In genomic region chr15:96276438-96277210, GRCh38 we compare ENCODE assay signal across 1 cellular context.
TF ChIP-seq lines count a peak whose summit lies in the region.

No MANE protein-coding gene starts in this region.

TF ChIP-seq in SK-N-SH, 30 proteins besides CTCF, POLR2A, EP300 and RAD21 (continued from another document):
- TF ChIP-seq, protein P1, sequence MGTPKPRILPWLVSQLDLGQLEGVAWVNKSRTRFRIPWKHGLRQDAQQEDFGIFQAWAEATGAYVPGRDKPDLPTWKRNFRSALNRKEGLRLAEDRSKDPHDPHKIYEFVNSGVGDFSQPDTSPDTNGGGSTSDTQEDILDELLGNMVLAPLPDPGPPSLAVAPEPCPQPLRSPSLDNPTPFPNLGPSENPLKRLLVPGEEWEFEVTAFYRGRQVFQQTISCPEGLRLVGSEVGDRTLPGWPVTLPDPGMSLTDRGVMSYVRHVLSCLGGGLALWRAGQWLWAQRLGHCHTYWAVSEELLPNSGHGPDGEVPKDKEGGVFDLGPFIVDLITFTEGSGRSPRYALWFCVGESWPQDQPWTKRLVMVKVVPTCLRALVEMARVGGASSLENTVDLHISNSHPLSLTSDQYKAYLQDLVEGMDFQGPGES (IDR thresholded peaks at IDR 0.05; ENCODE audit: low read depth, low read length), result no peak
- TF ChIP-seq GATA2 (CRISPR knock-in tag; IDR thresholded peaks at IDR 0.05) (no peak), EZH2phosphoT487 (IDR thresholded peaks at IDR 0.05; ENCODE audit: borderline replicate concordance, low read depth) (no peak)
